20 cellular contexts compared by ENCODE assay signal in the genomic region with DNA sequence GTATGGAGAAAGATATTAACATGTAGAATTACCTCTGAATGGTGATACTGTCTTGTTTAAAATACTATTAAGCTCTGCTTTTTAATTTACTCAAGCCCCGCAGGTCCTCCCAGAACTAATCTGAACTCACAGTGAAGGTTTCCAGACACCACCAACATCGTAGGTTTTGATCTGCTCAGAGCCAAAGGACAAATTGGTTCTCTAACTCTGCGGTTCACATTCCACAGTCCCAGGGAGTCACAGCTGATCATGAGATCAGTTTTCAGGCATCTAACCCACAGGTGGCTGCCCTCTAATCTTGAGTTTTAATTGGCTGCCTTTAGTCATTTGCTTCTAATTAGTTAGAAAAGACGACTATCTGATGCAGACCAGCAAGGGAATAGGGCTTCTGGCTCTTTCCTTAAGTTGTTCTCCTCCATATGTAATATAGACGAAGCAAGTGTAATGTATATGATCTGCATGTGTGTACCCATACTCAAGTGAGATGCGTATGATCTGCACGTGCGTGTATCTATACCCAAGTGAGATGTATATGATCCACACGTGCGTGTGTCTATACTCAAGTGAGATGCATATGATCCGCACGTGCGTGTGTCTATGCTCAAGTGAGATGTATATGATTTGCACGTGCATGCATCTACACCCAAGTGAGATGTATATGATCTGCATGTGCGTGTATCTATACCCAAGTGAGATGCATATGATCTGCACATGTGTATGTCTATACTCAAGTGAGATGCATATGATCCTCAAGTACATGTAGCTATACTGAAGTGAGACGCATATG.
"Had no signal": no experiment of that assay in that cellular context is flagged by ENCODE, and none has a peak within 500 bp of the region (broad histone marks: within the 10 kb centered on the region; RNA-seq: fewer than 3 reads in every experiment).

No MANE protein-coding gene starts in this region.

- H3K4me3 ChIP-seq: esophagus muscularis mucosa, gastrocnemius medialis, heart right ventricle, prostate gland, skin epidermis, tibial artery, upper lobe of left lung, vagina had no signal

- H3K4me3 Mint-ChIP-seq: dendritic cell treated with granulocyte-macrophage colony-stimulating factor and Interleukin-4, amounts not matched to agents 40 ng/mL and 50 ng/mL, for 4 days; effector memory CD8-positive, alpha-beta T cell; mesothelial cell of epicardium; natural killer cell treated with Interleukin-12 subunit alpha and Interleukin-12 subunit beta and Interleukin-15 and Interleukin-18, amount 100 ng/mL, for 72 hours had no signal

- H3K9me3 Mint-ChIP-seq: dendritic cell treated with granulocyte-macrophage colony-stimulating factor and Interleukin-4, amounts not matched to agents 40 ng/mL and 50 ng/mL, for 4 days; effector memory CD8-positive, alpha-beta T cell; natural killer cell treated with Interleukin-12 subunit alpha and Interleukin-12 subunit beta and Interleukin-15 and Interleukin-18, amount 100 ng/mL, for 72 hours had no signal

- DNase-seq: effector memory CD8-positive, alpha-beta T cell; gastrocnemius medialis; heart right ventricle; hypothalamus; occipital lobe; retina; stimulated activated CD4-positive, alpha-beta T cell treated with anti-CD3 and anti-CD28 coated beads, Interleukin-2, amount 100 ng/mL, for 24 hours; stimulated activated CD4-positive, alpha-beta T cell treated with anti-CD3 and anti-CD28 coated beads, Interleukin-4, amount 100 ng/mL, for 4 hours; stimulated activated naive CD4-positive, alpha-beta T cell treated with Interleukin-2 at 50 U/mL for 16 hours; tibial artery; upper lobe of left lung had no signal

- ATAC-seq: effector memory CD8-positive, alpha-beta T cell; gastrocnemius medialis; heart right ventricle; left lobe of liver had no signal

- FAIRE-seq: islet of Langerhans had no signal

- H3K36me3 ChIP-seq: esophagus muscularis mucosa, gastrocnemius medialis, heart right ventricle, prostate gland, tibial artery, upper lobe of left lung, vagina had no signal

- H3K27me3 ChIP-seq: esophagus muscularis mucosa, tibial artery, upper lobe of left lung, vagina had no signal

- H3K27ac Mint-ChIP-seq: dendritic cell treated with granulocyte-macrophage colony-stimulating factor and Interleukin-4, amounts not matched to agents 40 ng/mL and 50 ng/mL, for 4 days; effector memory CD8-positive, alpha-beta T cell; mesothelial cell of epicardium; natural killer cell treated with Interleukin-12 subunit alpha and Interleukin-12 subunit beta and Interleukin-15 and Interleukin-18, amount 100 ng/mL, for 72 hours had no signal
